1 cellular context compared by ENCODE assay signal in the genomic region with DNA sequence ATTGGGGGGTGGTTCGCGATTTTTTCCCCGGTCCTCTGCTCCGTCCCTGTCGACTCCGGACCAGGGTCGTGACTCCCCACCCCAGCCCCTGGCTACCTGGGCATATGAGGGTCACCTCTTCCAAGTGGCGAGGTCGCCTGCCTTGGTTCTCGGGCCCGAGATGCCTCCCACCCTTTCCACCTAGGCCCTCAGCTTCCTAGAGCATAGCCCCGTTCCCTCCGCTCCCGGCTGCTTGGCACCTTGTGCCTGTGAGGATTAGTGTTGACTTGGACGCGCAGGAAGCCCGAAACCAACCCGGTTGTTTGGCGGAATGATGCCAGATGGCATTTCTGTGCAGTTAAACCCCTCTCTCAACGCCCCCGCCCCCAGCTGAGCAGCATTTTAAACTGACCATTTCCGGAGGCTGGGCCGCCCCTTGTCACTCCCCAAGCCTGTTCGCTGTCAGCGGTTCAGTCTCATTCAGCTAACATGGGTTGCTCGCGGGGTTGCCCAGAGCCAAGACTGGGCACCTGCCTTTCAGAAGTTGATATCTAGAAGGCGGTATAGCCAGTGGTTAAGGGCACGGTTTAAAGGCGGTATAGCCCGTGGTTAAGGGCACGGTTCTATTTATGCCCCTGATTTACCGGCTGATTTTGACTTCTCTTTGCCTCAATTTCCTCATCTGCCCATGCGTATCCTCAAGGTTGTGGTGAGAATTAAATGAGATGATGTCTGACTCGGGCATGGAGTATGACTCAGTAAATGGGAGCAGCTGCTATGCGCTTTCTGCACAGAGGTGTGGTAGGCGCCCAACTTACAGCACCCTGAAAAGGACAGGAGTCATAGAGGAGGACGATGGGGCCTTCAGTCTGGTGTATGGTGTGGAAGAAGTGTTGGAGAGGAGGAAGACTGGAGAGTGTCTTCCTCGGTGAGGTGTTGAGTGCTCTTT.
TF ChIP-seq lines count a peak whose summit lies in the region.

No MANE protein-coding gene starts in this region.

TF ChIP-seq in HepG2, 621 proteins besides CTCF, POLR2A, EP300 and RAD21 (continued from another document and continues in another):
- no peak for TF ChIP-seq ZNF772 (CRISPR knock-in tag; IDR thresholded peaks at IDR 0.05)
- 0 out of 2 replicates have a peak, but pooled peaks have one; percentile 70 for TF ChIP-seq NCOA1 (CRISPR knock-in tag; IDR thresholded peaks at IDR 0.05)
- no peak for TF ChIP-seq ARID2 (CRISPR knock-in tag; IDR thresholded peaks at IDR 0.05; ENCODE audit: borderline replicate concordance)
- no peak for TF ChIP-seq DBP (CRISPR knock-in tag; IDR thresholded peaks at IDR 0.05; ENCODE audit: not compliant biosample characterization)
- TF ChIP-seq SETDB1 (CRISPR knock-in tag; IDR thresholded peaks at IDR 0.05; ENCODE audit: borderline replicate concordance), result no peak
- TF ChIP-seq SP2 (CRISPR knock-in tag; IDR thresholded peaks at IDR 0.05), result no peak
- TF ChIP-seq KDM5A (IDR thresholded peaks at IDR 0.05; ENCODE audit: borderline replicate concordance, low read length), result peak; percentile 56; the same call in 1 of the 2 replicates
- peak; percentile 66 for TF ChIP-seq FOXC1 (CRISPR knock-in tag; IDR thresholded peaks at IDR 0.05; ENCODE audit: borderline replicate concordance)
- TF ChIP-seq KLF11 (CRISPR knock-in tag; IDR thresholded peaks at IDR 0.05), result no peak
- no peak for TF ChIP-seq ATM (IDR thresholded peaks at IDR 0.05; ENCODE audit: borderline replicate concordance)
- no peak for TF ChIP-seq ZNF614 (CRISPR knock-in tag; IDR thresholded peaks at IDR 0.05; ENCODE audit: borderline replicate concordance)
- no peak for TF ChIP-seq CBX5 (CRISPR knock-in tag; IDR thresholded peaks at IDR 0.05; ENCODE audit: borderline replicate concordance)
- no peak for TF ChIP-seq ZNF75D (CRISPR knock-in tag; IDR thresholded peaks at IDR 0.05; ENCODE audit: borderline replicate concordance)
- TF ChIP-seq SMAD9 (CRISPR knock-in tag; IDR thresholded peaks at IDR 0.05), result 0 out of 2 replicates have a peak, but pooled peaks have one; percentile 53
- TF ChIP-seq ZNF557 (CRISPR knock-in tag; IDR thresholded peaks at IDR 0.05), result 0 out of 2 replicates have a peak, but pooled peaks have one; percentile 8
- TF ChIP-seq ZNF878 (CRISPR knock-in tag; IDR thresholded peaks at IDR 0.05), result 0 out of 2 replicates have a peak, but pooled peaks have one; percentile 36
- TF ChIP-seq GATA4 (IDR thresholded peaks at IDR 0.05; ENCODE audit: borderline replicate concordance, low read depth), result no peak; the same call in 1 of the 2 replicates
- TF ChIP-seq ZNF407 (CRISPR knock-in tag; IDR thresholded peaks at IDR 0.05; ENCODE audit: not compliant biosample characterization), result no peak
- TF ChIP-seq RBAK (CRISPR knock-in tag; IDR thresholded peaks at IDR 0.05), result no peak
- TF ChIP-seq ZBTB14 (CRISPR knock-in tag; IDR thresholded peaks at IDR 0.05), result no peak
- peak; percentile 36 for TF ChIP-seq SAP130 (CRISPR knock-in tag; IDR thresholded peaks at IDR 0.05; ENCODE audit: low read depth)
- TF ChIP-seq ZNF678 (CRISPR knock-in tag; IDR thresholded peaks at IDR 0.05), result no peak
- TF ChIP-seq, protein P1, sequence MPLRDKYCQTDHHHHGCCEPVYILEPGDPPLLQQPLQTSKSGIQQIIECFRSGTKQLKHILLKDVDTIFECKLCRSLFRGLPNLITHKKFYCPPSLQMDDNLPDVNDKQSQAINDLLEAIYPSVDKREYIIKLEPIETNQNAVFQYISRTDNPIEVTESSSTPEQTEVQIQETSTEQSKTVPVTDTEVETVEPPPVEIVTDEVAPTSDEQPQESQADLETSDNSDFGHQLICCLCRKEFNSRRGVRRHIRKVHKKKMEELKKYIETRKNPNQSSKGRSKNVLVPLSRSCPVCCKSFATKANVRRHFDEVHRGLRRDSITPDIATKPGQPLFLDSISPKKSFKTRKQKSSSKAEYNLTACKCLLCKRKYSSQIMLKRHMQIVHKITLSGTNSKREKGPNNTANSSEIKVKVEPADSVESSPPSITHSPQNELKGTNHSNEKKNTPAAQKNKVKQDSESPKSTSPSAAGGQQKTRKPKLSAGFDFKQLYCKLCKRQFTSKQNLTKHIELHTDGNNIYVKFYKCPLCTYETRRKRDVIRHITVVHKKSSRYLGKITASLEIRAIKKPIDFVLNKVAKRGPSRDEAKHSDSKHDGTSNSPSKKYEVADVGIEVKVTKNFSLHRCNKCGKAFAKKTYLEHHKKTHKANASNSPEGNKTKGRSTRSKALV (CRISPR knock-in tag; IDR thresholded peaks at IDR 0.05), result no peak
- no peak for TF ChIP-seq ZNF354B (CRISPR knock-in tag; IDR thresholded peaks at IDR 0.05)
- TF ChIP-seq USF2 (IDR thresholded peaks at IDR 0.05; ENCODE audit: low read depth, low read length), result no peak
- no peak for TF ChIP-seq USF2 (CRISPR knock-in tag; IDR thresholded peaks at IDR 0.05; ENCODE audit: borderline replicate concordance)
- TF ChIP-seq, protein P2, sequence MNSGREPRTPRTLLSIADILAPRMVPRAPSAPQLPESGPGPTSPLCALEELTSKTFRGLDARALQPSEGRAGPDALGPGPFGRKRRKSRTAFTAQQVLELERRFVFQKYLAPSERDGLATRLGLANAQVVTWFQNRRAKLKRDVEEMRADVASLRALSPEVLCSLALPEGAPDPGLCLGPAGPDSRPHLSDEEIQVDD (CRISPR knock-in tag; IDR thresholded peaks at IDR 0.05; ENCODE audit: borderline replicate concordance), result no peak
- peak; percentile 56; the same call in 1 of the 2 replicates for TF ChIP-seq AHR (CRISPR knock-in tag; IDR thresholded peaks at IDR 0.05)
- TF ChIP-seq ARNTL (CRISPR knock-in tag; IDR thresholded peaks at IDR 0.05), result no peak
- TF ChIP-seq GTF2F1 (IDR thresholded peaks at IDR 0.05; ENCODE audit: low read length), result no peak
- TF ChIP-seq NR0B2 (CRISPR knock-in tag; IDR thresholded peaks at IDR 0.05), result no peak
- TF ChIP-seq ZNF841 (CRISPR knock-in tag; IDR thresholded peaks at IDR 0.05; ENCODE audit: borderline replicate concordance), result no peak
- no peak for TF ChIP-seq KLF6 (CRISPR knock-in tag; IDR thresholded peaks at IDR 0.05)
- TF ChIP-seq SNAI1 (CRISPR knock-in tag; IDR thresholded peaks at IDR 0.05; ENCODE audit: borderline replicate concordance), result no peak
- no peak for TF ChIP-seq SSRP1 (CRISPR knock-in tag; IDR thresholded peaks at IDR 0.05)
- TF ChIP-seq, protein P3, sequence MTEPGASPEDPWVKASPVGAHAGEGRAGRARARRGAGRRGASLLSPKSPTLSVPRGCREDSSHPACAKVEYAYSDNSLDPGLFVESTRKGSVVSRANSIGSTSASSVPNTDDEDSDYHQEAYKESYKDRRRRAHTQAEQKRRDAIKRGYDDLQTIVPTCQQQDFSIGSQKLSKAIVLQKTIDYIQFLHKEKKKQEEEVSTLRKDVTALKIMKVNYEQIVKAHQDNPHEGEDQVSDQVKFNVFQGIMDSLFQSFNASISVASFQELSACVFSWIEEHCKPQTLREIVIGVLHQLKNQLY (CRISPR knock-in tag; IDR thresholded peaks at IDR 0.05), result no peak
- no peak for TF ChIP-seq MEIS2 (CRISPR knock-in tag; IDR thresholded peaks at IDR 0.05)
- TF ChIP-seq ZNF550 (CRISPR knock-in tag; IDR thresholded peaks at IDR 0.05; ENCODE audit: borderline replicate concordance), result peak; percentile 56; the same call in 1 of the 2 replicates
- TF ChIP-seq TBX2 (CRISPR knock-in tag; IDR thresholded peaks at IDR 0.05; ENCODE audit: borderline replicate concordance), result peak; percentile 5; the same call in 1 of the 2 replicates
- no peak for TF ChIP-seq LCORL (IDR thresholded peaks at IDR 0.05)
- no peak for TF ChIP-seq LCORL (CRISPR knock-in tag; IDR thresholded peaks at IDR 0.05)
- TF ChIP-seq ETV5 (CRISPR knock-in tag; IDR thresholded peaks at IDR 0.05; ENCODE audit: borderline replicate concordance), result no peak
- 0 out of 2 replicates have a peak, but pooled peaks have one; percentile 36 for TF ChIP-seq ZNF343 (CRISPR knock-in tag; IDR thresholded peaks at IDR 0.05)
- TF ChIP-seq ZNF703 (CRISPR knock-in tag; IDR thresholded peaks at IDR 0.05; ENCODE audit: borderline replicate concordance), result peak; percentile 70; the same call in 1 of the 2 replicates
- TF ChIP-seq MIER2 (CRISPR knock-in tag; IDR thresholded peaks at IDR 0.05), result no peak
- TF ChIP-seq ZBTB21 (CRISPR knock-in tag; IDR thresholded peaks at IDR 0.05), result no peak
- TF ChIP-seq RAD51 (IDR thresholded peaks at IDR 0.05; ENCODE audit: borderline replicate concordance), result no peak
- TF ChIP-seq KLF12 (CRISPR knock-in tag; IDR thresholded peaks at IDR 0.05; ENCODE audit: borderline replicate concordance), result no peak
- peak; percentile 65 for TF ChIP-seq PHF8 (CRISPR knock-in tag; IDR thresholded peaks at IDR 0.05)
- TF ChIP-seq ZSCAN21 (CRISPR knock-in tag; IDR thresholded peaks at IDR 0.05; ENCODE audit: borderline replicate concordance), result no peak
